8 cellular contexts compared by ENCODE assay signal in genomic region chr7:151057737-151057988, GRCh38. TPM values are rescaled to one million over a fixed set of nuclear protein-coding genes. Genes with fewer than 3 reads are reported as not detected.
A peak's percentile ranks its signal among the peaks of the same experiment; 100 is the strongest.
DNase-seq lines count a peak whose midpoint lies in the region; ATAC-seq lines count a peak whose summit lies in the region.

Gene CDK5, minus strand, starts transcription at chr7:151057897. Its CDS starts 49 bp downstream, at chr7:151057848.

- H3K27ac Mint-ChIP-seq in activated T-helper 2 cell treated with anti-CD3 and anti-CD28 coated beads, Interferon-gamma antibody, Interleukin-2, Interleukin-4, amounts not matched to agents 10 μg/mL and 5 μg/mL and 100 μg/mL, durations not matched to agents 14 hours and 24 hours and 36 hours, result peak within 1 kb of the TSS; percentile 93
- H3K27ac Mint-ChIP-seq in stimulated activated effector memory CD8-positive, alpha-beta T cell treated with anti-CD3 and anti-CD28 coated beads, Interleukin-12 subunit alpha, Interleukin-12 subunit beta, amount 100 ng/mL, for 72 hours, result peak within 1 kb of the TSS; percentile 91

- peak within 1 kb of the TSS; percentile 94 for H3K4me3 Mint-ChIP-seq in activated T-helper 2 cell treated with anti-CD3 and anti-CD28 coated beads, Interferon-gamma antibody, Interleukin-2, Interleukin-4, amounts not matched to agents 10 μg/mL and 5 μg/mL and 100 μg/mL, durations not matched to agents 14 hours and 24 hours and 36 hours (ENCODE audit: low read depth)
- H3K4me3 Mint-ChIP-seq in stimulated activated effector memory CD8-positive, alpha-beta T cell treated with anti-CD3 and anti-CD28 coated beads, Interleukin-12 subunit alpha, Interleukin-12 subunit beta, amount 100 ng/mL, for 72 hours, result peak within 1 kb of the TSS; percentile 93

- H3K4me3 ChIP-seq in HUES48 (ENCODE audit: low read depth, low read length) (peak within 1 kb of the TSS; percentile 86), iPS-15b (ENCODE audit: low read depth, low read length) (peak within 1 kb of the TSS; percentile 89)

- no peaks in the 10 kb centered on the region for H3K27me3 Mint-ChIP-seq in activated T-helper 2 cell treated with anti-CD3 and anti-CD28 coated beads, Interferon-gamma antibody, Interleukin-2, Interleukin-4, amounts not matched to agents 10 μg/mL and 5 μg/mL and 100 μg/mL, durations not matched to agents 14 hours and 24 hours and 36 hours (ENCODE audit: low read depth)

- intact Hi-C loops in activated T-helper 2 cell treated with anti-CD3 and anti-CD28 coated beads, Interferon-gamma antibody, Interleukin-2, Interleukin-4, amounts not matched to agents 10 μg/mL and 5 μg/mL and 100 μg/mL, durations not matched to agents 14 hours and 24 hours and 36 hours (cut with micrococcal nuclease), result loop anchor here (5.0 kb wide), 2 partner anchors 45 to 1220 kb away; partner anchors contain the start of gene ZNF862

- H3K36me3 Mint-ChIP-seq in activated T-helper 2 cell treated with anti-CD3 and anti-CD28 coated beads, Interferon-gamma antibody, Interleukin-2, Interleukin-4, amounts not matched to agents 10 μg/mL and 5 μg/mL and 100 μg/mL, durations not matched to agents 14 hours and 24 hours and 36 hours (ENCODE audit: low read depth), result peaks cover 11% of the 10 kb centered on the region
- H3K36me3 Mint-ChIP-seq in stimulated activated effector memory CD8-positive, alpha-beta T cell treated with anti-CD3 and anti-CD28 coated beads, Interleukin-12 subunit alpha, Interleukin-12 subunit beta, amount 100 ng/mL, for 72 hours, result peaks cover 15% of the 10 kb centered on the region

- peak within 1 kb of the TSS; percentile 91 for H3K27ac ChIP-seq in HUES48 (ENCODE audit: low read depth, low read length)

- no peaks in the 10 kb centered on the region for H3K9me3 Mint-ChIP-seq in activated T-helper 2 cell treated with anti-CD3 and anti-CD28 coated beads, Interferon-gamma antibody, Interleukin-2, Interleukin-4, amounts not matched to agents 10 μg/mL and 5 μg/mL and 100 μg/mL, durations not matched to agents 14 hours and 24 hours and 36 hours
- H3K9me3 Mint-ChIP-seq in stimulated activated effector memory CD8-positive, alpha-beta T cell treated with anti-CD3 and anti-CD28 coated beads, Interleukin-12 subunit alpha, Interleukin-12 subunit beta, amount 100 ng/mL, for 72 hours, result no peaks in the 10 kb centered on the region

- DNase-seq in activated T-helper 2 cell treated with anti-CD3 and anti-CD28 coated beads, Interferon-gamma antibody, Interleukin-2, Interleukin-4, amounts not matched to agents 10 μg/mL and 5 μg/mL and 100 μg/mL, durations not matched to agents 14 hours and 24 hours and 36 hours (ENCODE audit: low spot score), result no peak
- no peak for DNase-seq in stimulated activated effector memory CD8-positive, alpha-beta T cell treated with anti-CD3 and anti-CD28 coated beads, Interleukin-12 subunit alpha, Interleukin-12 subunit beta, amount 100 ng/mL, for 72 hours (ENCODE audit: low spot score in 2 of 2)
- DNase-seq in Ammon's horn (ENCODE audit: low spot score) (no peak), ecto neural progenitor cell (ENCODE audit: low spot score) (no peak), NCI-H446 (lab: John Stamatoyannopoulos, UW) (no peak)

- ATAC-seq in stimulated activated effector memory CD8-positive, alpha-beta T cell treated with anti-CD3 and anti-CD28 coated beads, Interleukin-12 subunit alpha, Interleukin-12 subunit beta, amount 100 ng/mL, for 72 hours, result no peak
- no peak for ATAC-seq in HG02852 (IDR thresholded peaks at IDR 0.05; ENCODE audit: unreplicated experiment)

- H3K9me3 ChIP-seq in HUES48 (ENCODE audit: control insufficient read depth, insufficient read depth, low read length) (no peaks in the 10 kb centered on the region), iPS-15b (ENCODE audit: control insufficient read depth, insufficient read depth, low read length) (no peaks in the 10 kb centered on the region)

- peaks cover 26% of the 10 kb centered on the region for H3K4me1 Mint-ChIP-seq in activated T-helper 2 cell treated with anti-CD3 and anti-CD28 coated beads, Interferon-gamma antibody, Interleukin-2, Interleukin-4, amounts not matched to agents 10 μg/mL and 5 μg/mL and 100 μg/mL, durations not matched to agents 14 hours and 24 hours and 36 hours (ENCODE audit: low read depth)
- peaks cover 44% of the 10 kb centered on the region for H3K4me1 Mint-ChIP-seq in stimulated activated effector memory CD8-positive, alpha-beta T cell treated with anti-CD3 and anti-CD28 coated beads, Interleukin-12 subunit alpha, Interleukin-12 subunit beta, amount 100 ng/mL, for 72 hours

- no peaks in the 10 kb centered on the region for H3K36me3 ChIP-seq in HUES48 (ENCODE audit: control insufficient read depth, insufficient read depth, low read length)
- no peaks in the 10 kb centered on the region for H3K36me3 ChIP-seq in iPS-15b (ENCODE audit: control insufficient read depth, insufficient read depth, low read length)

- H3K27me3 ChIP-seq in HUES48 (ENCODE audit: control insufficient read depth, insufficient read depth, low read length), result peaks cover 6% of the 10 kb centered on the region
- peaks cover 22% of the 10 kb centered on the region for H3K27me3 ChIP-seq in iPS-15b (ENCODE audit: control insufficient read depth, insufficient read depth, low read length)

- H3K4me1 ChIP-seq in HUES48 (ENCODE audit: control insufficient read depth, insufficient read depth, low read length) (peaks cover 41% of the 10 kb centered on the region), iPS-15b (ENCODE audit: control insufficient read depth, insufficient read depth, low read length) (no peaks in the 10 kb centered on the region)

- no peak within 1 kb of the TSS; the same call in 1 of the 2 replicates for H3K9ac ChIP-seq in HUES48 (ENCODE audit: low read depth, low read length)
- H3K9ac ChIP-seq in iPS-15b (ENCODE audit: low read depth, low read length), result no peak within 1 kb of the TSS

RNA-seq across cellular contexts. Expression of gene CDK5, which starts in this region (rescaled TPM):
- 24.1 and 25.7 TPM in 2 replicates for total RNA-seq in activated T-helper 2 cell treated with anti-CD3 and anti-CD28 coated beads, Interferon-gamma antibody, Interleukin-2, Interleukin-4, amounts not matched to agents 10 μg/mL and 5 μg/mL and 100 μg/mL, durations not matched to agents 14 hours and 24 hours and 36 hours
